Comparison of ENCODE assay signal across 9 cellular contexts in the genomic region with DNA sequence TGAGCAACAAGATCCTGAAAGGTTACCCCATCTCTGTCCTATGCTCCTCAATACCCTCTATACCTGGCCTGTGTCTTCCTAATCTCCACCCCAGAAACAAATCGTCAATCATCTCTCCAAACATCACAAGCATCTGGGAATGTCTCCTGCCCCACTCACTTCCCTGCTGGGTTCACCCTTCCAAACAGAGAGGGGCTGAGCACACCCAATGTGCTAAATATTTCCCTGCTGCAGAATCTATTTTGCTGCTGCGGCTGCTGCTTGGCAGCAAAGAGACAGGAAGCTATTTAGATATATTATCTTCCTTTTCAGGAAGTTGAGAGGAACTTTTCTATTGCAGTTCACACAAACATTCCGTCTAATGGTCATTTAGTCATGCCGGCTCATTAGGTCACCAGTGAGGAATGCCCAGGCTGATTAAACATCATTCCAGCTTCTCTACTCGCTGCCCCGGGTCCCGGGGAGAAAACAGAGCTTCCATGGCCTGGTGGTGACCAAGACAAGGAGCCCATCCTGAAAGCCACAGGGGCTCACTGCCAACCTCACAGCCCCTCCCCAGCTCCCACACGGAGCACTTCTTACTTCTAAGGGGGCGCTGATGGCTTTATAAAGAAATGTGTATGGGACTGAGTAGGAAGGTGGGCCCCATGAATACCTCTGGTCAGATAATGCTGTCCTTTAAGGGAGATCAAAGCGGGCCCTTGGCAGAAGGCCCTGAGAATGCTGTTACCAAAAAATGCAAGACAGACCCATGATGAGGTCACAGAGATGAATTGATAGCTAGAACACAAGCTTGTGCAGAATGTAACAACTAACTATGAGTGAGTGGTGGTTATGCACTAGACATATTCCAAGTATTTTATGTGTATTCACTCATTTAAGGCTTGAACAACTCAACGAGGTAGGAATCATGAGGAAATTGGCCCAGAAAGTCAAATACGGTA.
DNase-seq lines count a peak whose midpoint lies in the region; ATAC-seq and TF ChIP-seq lines count a peak whose summit lies in the region.
"Had no signal": no experiment of that assay in that cellular context is flagged by ENCODE, and none has a peak within 500 bp of the region (broad histone marks: within the 10 kb centered on the region; RNA-seq: fewer than 3 reads in every experiment).

No MANE protein-coding gene starts in this region.

- H3K9me3 ChIP-seq in NT2/D1 (ENCODE audit: insufficient read depth, low read length), result no peaks in the 10 kb centered on the region

- POLR2A ChIA-PET in BJ (lab: Charles Lee), result interaction anchor here (0.6 kb wide), 1 partner anchor 28 kb away, joined by 3 read pairs; no protein-coding TSS in a partner anchor

- H3K36me3 Mint-ChIP-seq in mesothelial cell of epicardium, result no peaks in the 10 kb centered on the region

- H3K36me3 ChIP-seq in BJ (ENCODE audit: control insufficient read depth, insufficient read depth, low read length) (no peaks in the 10 kb centered on the region), NT2/D1 (ENCODE audit: insufficient read depth, insufficient read length, low read length) (no peaks in the 10 kb centered on the region)

- H3K4me1 ChIP-seq in NT2/D1 (ENCODE audit: insufficient read depth, insufficient read length), result no peaks in the 10 kb centered on the region

- H3K27ac Mint-ChIP-seq in mesothelial cell of epicardium, result peak overlapping the region; percentile 92

- H3K27me3 ChIP-seq in BJ (ENCODE audit: control insufficient read depth, insufficient read depth, low read length) (no peaks in the 10 kb centered on the region), NT2/D1 (ENCODE audit: insufficient read depth, insufficient read length) (no peaks in the 10 kb centered on the region)

- peak overlapping the region; percentile 16 for H3K4me3 Mint-ChIP-seq in mesothelial cell of epicardium

- no peak overlapping the region for H3K9ac ChIP-seq in NT2/D1 (ENCODE audit: insufficient read length, low read depth)

- H3K27me3 Mint-ChIP-seq in mesothelial cell of epicardium (ENCODE audit: low read depth), result no peaks in the 10 kb centered on the region

- no peaks in the 10 kb centered on the region for H3K9me3 Mint-ChIP-seq in mesothelial cell of epicardium

- H3K4me1 Mint-ChIP-seq in mesothelial cell of epicardium, result peaks cover 71% of the 10 kb centered on the region

- H3K4me3 ChIP-seq in BJ (ENCODE audit: low read depth, low read length) (no peak overlapping the region), NT2/D1 (ENCODE audit: insufficient read length, low read depth) (no peak overlapping the region), epithelial cell of esophagus (ENCODE audit: low read length) (no peak overlapping the region)

- TF ChIP-seq CTCF in BJ (IDR thresholded peaks at IDR 0.05; ENCODE audit: insufficient read depth, low read depth, low read length) (no peak), epithelial cell of esophagus (IDR thresholded peaks at IDR 0.05; ENCODE audit: insufficient read depth, low read depth, low read length, missing control alignments) (no peak), mesothelial cell of epicardium (IDR thresholded peaks at IDR 0.05; ENCODE audit: unreplicated experiment) (no peak)

- no peak for ATAC-seq in HG03045 (IDR thresholded peaks at IDR 0.05; ENCODE audit: unreplicated experiment)

- DNase-seq in BJ (ENCODE audit: low read depth) (peak; percentile 86), NT2/D1 (ENCODE audit: low read depth, low spot score) (peak; percentile 20), epithelial cell of esophagus (ENCODE audit: low read depth) (peak; percentile 71), mesothelial cell of epicardium (ENCODE audit: low spot score in 2 of 2, unreplicated experiment in 2 of 2) (peak; percentile 30 to 60), NCI-H1092 treated with DMSO at 0.1 percent for 48 hours (lab: John Stamatoyannopoulos, UW) (no peak), NCI-H2081 (lab: John Stamatoyannopoulos, UW) (no peak)
- DNase-seq in stimulated activated CD4-positive, alpha-beta T cell treated with anti-CD3 and anti-CD28 coated beads, Interleukin-2, amount 100 ng/mL, for 24 hours, result no peak
- DNase-seq: DND-41 had no signal

- CTCF ChIA-PET in BJ (lab: Yijun Ruan, JAX), result interaction anchor here (0.6 to 1.2 kb wide), 3 partner anchors 122 to 879 kb away, joined by 3 to 5 read pairs (median 3); no protein-coding TSS in a partner anchor

Comparison
In these comparisons a context has a peak if more than half of its experiments do, and no peak if none do; other contexts are left out.
1. DNase-seq: peak in BJ (single experiment), NT2/D1 (single experiment), epithelial cell of esophagus (single experiment) and mesothelial cell of epicardium (2 of 2); none in NCI-H1092 treated with DMSO at 0.1 percent for 48 hours (single experiment), NCI-H2081 (0 of 2) and stimulated activated CD4-positive, alpha-beta T cell treated with anti-CD3 and anti-CD28 coated beads, Interleukin-2, amount 100 ng/mL, for 24 hours (0 of 2).